ENCODE assay signal across 13 cellular contexts in genomic region chr12:126873701-126874100, GRCh38.
DNase-seq lines count a peak whose midpoint lies in the region; ATAC-seq, FAIRE-seq and TF ChIP-seq lines count a peak whose summit lies in the region.
"Had no signal": no experiment of that assay in that cellular context is flagged by ENCODE, and none has a peak within 500 bp of the region (broad histone marks: within the 10 kb centered on the region; RNA-seq: fewer than 3 reads in every experiment).

No MANE protein-coding gene starts in this region.

- peak overlapping the region; percentile 42 for H3K27ac Mint-ChIP-seq in activated T-helper 17 cell treated with anti-CD3 and anti-CD28 coated beads, Interleukin-2, amount 50 U/mL, for 72 hours
- H3K27ac Mint-ChIP-seq: CD4-positive, CD25-positive, alpha-beta regulatory T cell; GM23338 had no signal

- no peaks in the 10 kb centered on the region for H3K9me2 ChIP-seq in OCI-LY7 (ENCODE audit: insufficient read depth, low read length)

- no peak for ATAC-seq in activated T-helper 17 cell treated with anti-CD3 and anti-CD28 coated beads, Interleukin-2, amount 50 U/mL, for 72 hours (replicated peaks)
- no peak for ATAC-seq in HG02763 (IDR thresholded peaks at IDR 0.05; ENCODE audit: unreplicated experiment)
- ATAC-seq: GM23338 had no signal

- H3K27me3 Mint-ChIP-seq in activated T-helper 17 cell treated with anti-CD3 and anti-CD28 coated beads, Interleukin-2, amount 50 U/mL, for 72 hours, result peaks cover 4% of the 10 kb centered on the region
- H3K27me3 Mint-ChIP-seq: CD4-positive, CD25-positive, alpha-beta regulatory T cell had no signal

- no peaks in the 10 kb centered on the region for H3K9me3 Mint-ChIP-seq in activated T-helper 17 cell treated with anti-CD3 and anti-CD28 coated beads, Interleukin-2, amount 50 U/mL, for 72 hours

- H3K36me3 ChIP-seq in OCI-LY7 (ENCODE audit: insufficient read depth, low read length), result no peaks in the 10 kb centered on the region
- H3K36me3 ChIP-seq: BE2C had no signal

- H4K20me1 ChIP-seq in OCI-LY7 (ENCODE audit: insufficient read depth, low read length), result no peaks in the 10 kb centered on the region

- H3K4me1 Mint-ChIP-seq in activated T-helper 17 cell treated with anti-CD3 and anti-CD28 coated beads, Interleukin-2, amount 50 U/mL, for 72 hours, result peaks cover 3% of the 10 kb centered on the region
- H3K4me1 Mint-ChIP-seq: CD4-positive, CD25-positive, alpha-beta regulatory T cell; GM23338 had no signal

- intact Hi-C loops in OCI-LY7 (cut with micrococcal nuclease; ENCODE audit: unreplicated experiment), result loop anchor here (1.0 kb wide), 1 partner anchor 804 kb away; no protein-coding TSS in a partner anchor

- no peak overlapping the region for H3K4me2 ChIP-seq in OCI-LY7 (ENCODE audit: low read length)
- H3K4me2 ChIP-seq: GM23338 had no signal

- no peaks in the 10 kb centered on the region for H3K9me3 ChIP-seq in OCI-LY7 (ENCODE audit: low read length)
- H3K9me3 ChIP-seq: BE2C, Caco-2 had no signal

- TF ChIP-seq CTCF in OCI-LY7 (conservative IDR thresholded peaks at IDR 0.05; ENCODE audit: low read length) (no peak), D721Med (IDR thresholded peaks at IDR 0.05; ENCODE audit: insufficient read depth, missing control alignments) (no peak)

- no peak overlapping the region for H3K4me3 ChIP-seq in OCI-LY7 (ENCODE audit: low read depth, low read length, poor library complexity, severe bottlenecking)
- H3K4me3 ChIP-seq: GM23338 had no signal

- H3K27ac ChIP-seq in OCI-LY7 (ENCODE audit: low read depth, low read length, poor library complexity, severe bottlenecking), result no peak overlapping the region

- DNase-seq in OCI-LY7 (ENCODE audit: low spot score), result no peak
- DNase-seq in islet precursor cell, result peak; percentile 25
- no peak for DNase-seq in Kasumi-1 (lab: John Stamatoyannopoulos, UW)
- DNase-seq in D721Med (ENCODE audit: insufficient read length, low spot score), result no peak
- DNase-seq: DMS79 had no signal

- no TSS peak for BruUV-seq in OCI-LY7 (replicated peaks; lab: Mats Ljungman, UMichigan)

- POLR2A ChIA-PET in OCI-LY7 (lab: Charles Lee), result no interaction called here

- H3K4me1 ChIP-seq in OCI-LY7 (ENCODE audit: insufficient read depth, low read length, poor library complexity, severe bottlenecking), result no peaks in the 10 kb centered on the region
- H3K4me1 ChIP-seq: BE2C, Caco-2 had no signal

- H3K4me3 Mint-ChIP-seq in activated T-helper 17 cell treated with anti-CD3 and anti-CD28 coated beads, Interleukin-2, amount 50 U/mL, for 72 hours, result no peak overlapping the region
- H3K4me3 Mint-ChIP-seq: CD4-positive, CD25-positive, alpha-beta regulatory T cell; GM23338 had no signal

- H2AFZ ChIP-seq in OCI-LY7 (ENCODE audit: low read length), result peak overlapping the region; percentile 88
- H2AFZ ChIP-seq: GM23338 had no signal

- no peaks in the 10 kb centered on the region for H3K79me2 ChIP-seq in OCI-LY7 (ENCODE audit: insufficient read depth, low read depth, low read length)

- FAIRE-seq in D721Med (lab: Jason Lieb, UNC), result no peak
- FAIRE-seq: A204.1, GM12892 had no signal

- no peaks in the 10 kb centered on the region for H3K36me3 Mint-ChIP-seq in activated T-helper 17 cell treated with anti-CD3 and anti-CD28 coated beads, Interleukin-2, amount 50 U/mL, for 72 hours (ENCODE audit: low read depth)
- H3K36me3 Mint-ChIP-seq: CD4-positive, CD25-positive, alpha-beta regulatory T cell had no signal

- CTCF ChIA-PET in OCI-LY7 (lab: Charles Lee; ENCODE audit: unreplicated experiment), result no interaction called here
